ENCODE assay signal across 14 cellular contexts in the genomic region with DNA sequence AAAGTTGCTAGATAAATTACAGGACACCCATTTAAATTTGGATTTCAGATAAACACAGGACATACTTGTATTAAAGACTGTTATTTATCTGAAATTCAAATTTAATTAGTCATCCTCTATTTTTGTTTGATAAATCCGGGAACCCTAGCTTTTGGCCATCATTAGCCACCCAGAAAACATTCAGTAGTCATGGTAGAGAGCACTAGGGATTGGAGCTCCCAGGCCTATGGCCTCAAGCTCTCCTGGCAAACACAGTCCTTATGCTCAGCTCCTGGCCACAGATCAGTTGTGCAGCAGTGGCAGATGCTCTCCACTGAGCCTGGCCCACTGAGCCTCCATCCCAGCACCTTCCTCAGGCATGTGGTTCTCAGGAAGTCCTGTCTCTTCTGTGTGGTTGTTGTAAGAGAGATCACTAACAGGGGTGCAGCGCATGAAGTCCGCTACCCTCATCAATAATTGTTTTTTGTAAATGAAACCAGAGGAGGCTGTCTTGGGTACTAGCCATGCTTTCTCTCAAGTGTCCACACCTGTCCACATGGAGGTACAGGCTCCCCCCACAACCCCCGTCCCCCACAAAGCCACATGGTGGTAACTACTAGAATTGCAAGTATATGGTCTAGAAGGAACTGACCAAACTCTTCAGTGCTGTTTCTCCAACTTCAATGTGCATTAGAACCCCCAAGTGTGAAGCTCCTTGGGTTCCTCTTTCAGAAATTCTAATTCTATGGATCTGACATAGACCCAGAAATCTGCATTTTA. TPM values are rescaled to one million over a fixed set of nuclear protein-coding genes. Genes with fewer than 3 reads are reported as not detected.
DNase-seq lines count a peak whose midpoint lies in the region; ATAC-seq and TF ChIP-seq lines count a peak whose summit lies in the region.
"Had no signal": no experiment of that assay in that cellular context is flagged by ENCODE, and none has a peak within 500 bp of the region (broad histone marks: within the 10 kb centered on the region; RNA-seq: fewer than 3 reads in every experiment).

No MANE protein-coding gene starts in this region.

- H3K9me3 ChIP-seq in ascending aorta (no peaks in the 10 kb centered on the region), stomach (no peaks in the 10 kb centered on the region), Caco-2 (peaks cover 8% of the 10 kb centered on the region; the same call in 1 of the 2 replicates)

- ATAC-seq in stimulated activated naive CD8-positive, alpha-beta T cell treated with anti-CD3 and anti-CD28 coated beads, Interleukin-15, amount 100 ng/mL, for 72 hours, result no peak
- ATAC-seq in HG02885 (IDR thresholded peaks at IDR 0.05; ENCODE audit: poor library complexity, unreplicated experiment), result no peak

- DNase-seq in G401 (ENCODE audit: low spot score) (peak; percentile 19), ascending aorta (ENCODE audit: low spot score in 2 of 2) (no peak), foreskin fibroblast (peak; percentile 47 to 68), stomach (no peak), Caco-2 (no peak), SHP77 treated with DMSO at 0.1 percent for 48 hours (lab: John Stamatoyannopoulos, UW) (no peak)
- no peak for DNase-seq in stimulated activated naive CD8-positive, alpha-beta T cell treated with anti-CD3 and anti-CD28 coated beads, Interleukin-15, amount 100 ng/mL, for 72 hours
- DNase-seq: CD4-positive, alpha-beta T cell; mammary epithelial cell; NCI-H1436; NCI-H526 had no signal

- H3K4me3 Mint-ChIP-seq in stimulated activated naive CD8-positive, alpha-beta T cell treated with anti-CD3 and anti-CD28 coated beads, Interleukin-15, amount 100 ng/mL, for 72 hours, result no peak overlapping the region
- H3K4me3 Mint-ChIP-seq in Caco-2 (ENCODE audit: unreplicated experiment), result no peak overlapping the region
- H3K4me3 Mint-ChIP-seq: activated T-helper 1 cell treated with anti-CD3 and anti-CD28 coated beads, Interleukin-12 subunit alpha, Interleukin-12 subunit beta, Interleukin-2, Interleukin-4 antibody, amounts not matched to agents 30 ng/mL and 10 ng/mL and 1 ng/mL, durations not matched to agents 14 hours and 24 hours and 36 hours; CD4-positive, alpha-beta T cell had no signal

- H3K27ac ChIP-seq in ascending aorta (peak overlapping the region; percentile 99), stomach (peak overlapping the region; percentile 46 to 90 (median 88))
- H3K27ac ChIP-seq: RWPE1 had no signal

- H3K27me3 ChIP-seq in ascending aorta (no peaks in the 10 kb centered on the region), stomach (peaks cover 0 to 4% (median 0%) of the 10 kb centered on the region in 3 donors), Caco-2 (replicated peaks; ENCODE audit: control insufficient read depth, insufficient read depth, low read length) (no peaks in the 10 kb centered on the region)

- TF ChIP-seq EP300 in stomach (IDR thresholded peaks at IDR 0.05), result no peak

- H3K27ac Mint-ChIP-seq in stimulated activated naive CD8-positive, alpha-beta T cell treated with anti-CD3 and anti-CD28 coated beads, Interleukin-15, amount 100 ng/mL, for 72 hours, result no peak overlapping the region
- no peak overlapping the region for H3K27ac Mint-ChIP-seq in Caco-2 (ENCODE audit: unreplicated experiment)
- H3K27ac Mint-ChIP-seq: activated T-helper 1 cell treated with anti-CD3 and anti-CD28 coated beads, Interleukin-12 subunit alpha, Interleukin-12 subunit beta, Interleukin-2, Interleukin-4 antibody, amounts not matched to agents 30 ng/mL and 10 ng/mL and 1 ng/mL, durations not matched to agents 14 hours and 24 hours and 36 hours; CD4-positive, alpha-beta T cell had no signal

- peaks cover 7% of the 10 kb centered on the region for H3K4me1 Mint-ChIP-seq in stimulated activated naive CD8-positive, alpha-beta T cell treated with anti-CD3 and anti-CD28 coated beads, Interleukin-15, amount 100 ng/mL, for 72 hours
- H3K4me1 Mint-ChIP-seq in Caco-2 (ENCODE audit: low read depth, unreplicated experiment), result peaks cover 5% of the 10 kb centered on the region

- BruUV-seq in Caco-2 (replicated peaks; lab: Mats Ljungman, UMichigan), result no TSS peak

- in situ Hi-C loops in G401 (cut with HindIII; ENCODE audit: low sequenced_read_pairs), result no loop called here

- POLR2A ChIA-PET in Caco-2 (lab: Charles Lee), result no interaction called here

- CTCF ChIA-PET in Caco-2 (lab: Charles Lee), result no interaction called here

- no peaks in the 10 kb centered on the region for H3K9me3 Mint-ChIP-seq in stimulated activated naive CD8-positive, alpha-beta T cell treated with anti-CD3 and anti-CD28 coated beads, Interleukin-15, amount 100 ng/mL, for 72 hours
- H3K9me3 Mint-ChIP-seq in Caco-2 (ENCODE audit: unreplicated experiment), result no peaks in the 10 kb centered on the region
- H3K9me3 Mint-ChIP-seq: activated T-helper 1 cell treated with anti-CD3 and anti-CD28 coated beads, Interleukin-12 subunit alpha, Interleukin-12 subunit beta, Interleukin-2, Interleukin-4 antibody, amounts not matched to agents 30 ng/mL and 10 ng/mL and 1 ng/mL, durations not matched to agents 14 hours and 24 hours and 36 hours had no signal

- H3K36me3 ChIP-seq in ascending aorta (peaks cover 0 to 4% of the 10 kb centered on the region in 2 donors), stomach (no peaks in the 10 kb centered on the region), Caco-2 (ENCODE audit: control insufficient read depth, insufficient read depth, low read length) (no peaks in the 10 kb centered on the region)

- H3K4me1 ChIP-seq in ascending aorta, result peaks cover 15 to 47% of the 10 kb centered on the region in 2 donors
- H3K4me1 ChIP-seq in stomach, result peaks cover 0 to 20% (median 9%) of the 10 kb centered on the region in 4 donors
- H3K4me1 ChIP-seq in Caco-2, result no peaks in the 10 kb centered on the region

- H3K4me3 ChIP-seq in ascending aorta, result peak overlapping the region in 1 of 2 donors; percentile 87
- no peak overlapping the region for H3K4me3 ChIP-seq in foreskin fibroblast (ENCODE audit: low read depth in 1 of 2, low read length in 2 of 2)
- H3K4me3 ChIP-seq in stomach, result no peak overlapping the region
- H3K4me3 ChIP-seq in Caco-2 (ENCODE audit: low read depth, low read length), result no peak overlapping the region

- peaks cover 48% of the 10 kb centered on the region for H3K27me3 Mint-ChIP-seq in stimulated activated naive CD8-positive, alpha-beta T cell treated with anti-CD3 and anti-CD28 coated beads, Interleukin-15, amount 100 ng/mL, for 72 hours
- H3K27me3 Mint-ChIP-seq in Caco-2 (ENCODE audit: insufficient read depth, unreplicated experiment), result no peaks in the 10 kb centered on the region

- no peak for TF ChIP-seq POLR2A in stomach (IDR thresholded peaks at IDR 0.05)

- peak in 2 of 3 experiments; percentile 5 to 19 for TF ChIP-seq CTCF in ascending aorta (IDR thresholded peaks at IDR 0.05)
- peak; percentile 11 for TF ChIP-seq CTCF in foreskin fibroblast (IDR thresholded peaks at IDR 0.05; ENCODE audit: low read depth, low read length)
- TF ChIP-seq CTCF in stomach (IDR thresholded peaks at IDR 0.05), result no peak
- TF ChIP-seq CTCF in Caco-2 (IDR thresholded peaks at IDR 0.05; ENCODE audit: insufficient read depth in 1 of 2, low read depth in 1 of 2, low read length in 1 of 2, severe bottlenecking in 1 of 2, unreplicated experiment in 1 of 2), result no peak

- intact Hi-C loops in ascending aorta (cut with DNase I) (loop anchor here (5.0 kb wide), 1 partner anchor 127 kb away; a partner anchor contains a TSS), stomach (cut with DNase I; ENCODE audit: low total_unique reads) (no loop called here), Caco-2 (cut with micrococcal nuclease; ENCODE audit: unreplicated experiment) (no loop called here)

- no peaks in the 10 kb centered on the region for H3K36me3 Mint-ChIP-seq in Caco-2 (ENCODE audit: insufficient read depth, unreplicated experiment)

- WGBS in stomach, 5 donors, result 71 to 82% (median 75%) methylated on average over 4 of the region's 4 CpGs

RNA-seq across cellular contexts. Expression of a gene that starts 1.1 kb away (rescaled TPM):
- total RNA-seq in G401 (2014; rRNA removed; shearing (Covaris generic)), result 3.9 and 4.1 TPM in 2 replicates
- total RNA-seq in ascending aorta (236 TPM), stomach (10 to 100 TPM; 24.6 to 60.7 (median 40.3) TPM), Caco-2 (2022) (0.35 and 0.64 TPM in 2 replicates)
- polyA plus RNA-seq in stomach, result 10 to 100 TPM; 12.7 to 17.2 (median 17.1) TPM
- total RNA-seq: activated T-helper 1 cell treated with anti-CD3 and anti-CD28 coated beads, Interleukin-12 subunit alpha, Interleukin-12 subunit beta, Interleukin-2, Interleukin-4 antibody, amounts not matched to agents 30 ng/mL and 10 ng/mL and 1 ng/mL, durations not matched to agents 14 hours and 24 hours and 36 hours; CD4-positive, alpha-beta T cell had no signal

RNA-seq across cellular contexts. Expression of a gene that starts 56.4 kb away (rescaled TPM):
- total RNA-seq in G401 (2014; rRNA removed; shearing (Covaris generic)), result 16.7 and 34.0 TPM in 2 replicates
- total RNA-seq in ascending aorta (3.1 TPM), stomach (10 to 100 TPM in 3 of 5 donors, 1 to 10 TPM in 2; 9.3 to 39.5 (median 21.9) TPM), Caco-2 (2022) (51.1 and 54.0 TPM in 2 replicates)
- polyA plus RNA-seq in stomach, result 10 to 100 TPM in 2 of 3 donors, 1 to 10 TPM in 1; 9.1 to 10.4 (median 10.4) TPM

Comparison
In these comparisons a context has a peak if more than half of its experiments do, and no peak if none do; other contexts are left out.
1. DNase-seq: peak in G401 (single experiment) and foreskin fibroblast (2 of 2); none in ascending aorta (0 of 2), stomach (single experiment), stimulated activated naive CD8-positive, alpha-beta T cell treated with anti-CD3 and anti-CD28 coated beads, Interleukin-15, amount 100 ng/mL, for 72 hours (0 of 2), Caco-2 (0 of 2) and SHP77 treated with DMSO at 0.1 percent for 48 hours (single experiment).
2. CTCF ChIP-seq: peak in ascending aorta (2 of 3) and foreskin fibroblast (single experiment); none in stomach (0 of 7) and Caco-2 (0 of 2).